20 cellular contexts compared by ENCODE assay signal in the genomic region with DNA sequence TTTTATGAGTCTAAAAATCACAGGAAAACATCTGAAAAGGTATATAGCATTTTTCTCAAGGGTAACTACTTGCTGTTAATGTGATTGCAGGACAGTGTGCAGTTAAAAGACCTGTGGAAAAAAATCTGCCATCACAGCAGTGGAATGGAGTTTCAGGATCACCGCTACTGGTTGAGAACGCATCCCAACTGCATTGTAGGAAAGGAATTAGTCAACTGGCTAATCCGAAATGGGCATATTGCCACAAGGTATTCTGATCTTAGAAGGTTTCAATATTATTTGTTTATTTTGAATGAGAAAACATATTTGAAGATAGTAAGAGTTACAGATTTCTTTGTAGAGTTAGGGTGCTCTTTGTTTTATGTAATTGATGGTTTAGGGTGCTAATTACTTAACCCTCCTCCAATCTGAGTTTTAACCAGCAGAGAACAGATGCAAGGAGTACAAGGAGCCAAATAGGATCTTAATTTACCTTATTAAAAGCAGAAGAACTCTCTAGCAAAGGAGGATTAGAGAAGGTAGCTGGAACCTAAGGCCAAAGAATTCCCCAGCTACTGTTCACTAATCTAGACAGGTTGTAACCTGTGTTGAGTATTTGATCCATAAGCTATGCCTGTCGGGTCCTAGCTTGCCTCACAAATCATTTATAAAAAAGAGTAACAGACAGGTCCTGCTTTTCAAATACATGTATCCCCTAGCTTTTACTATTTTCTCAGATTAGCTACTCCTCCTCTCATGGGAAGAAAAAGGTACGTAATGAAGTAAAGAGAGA.
"Had no signal": no experiment of that assay in that cellular context is flagged by ENCODE, and none has a peak within 500 bp of the region (broad histone marks: within the 10 kb centered on the region; RNA-seq: fewer than 3 reads in every experiment).

No MANE protein-coding gene starts in this region.

- DNase-seq: activated CD4-positive, alpha-beta T cell treated with anti-CD3 and anti-CD28 coated beads, Interleukin-2, amount 10 ng/mL, durations not matched to agents 7 days and 5 days; activated CD4-positive, CD25-positive, alpha-beta regulatory T cell treated with anti-CD3 and anti-CD28 coated beads, Interleukin-2, amount 50 U/mL, for 72 hours; activated CD8-positive, alpha-beta memory T cell treated with anti-CD3 and anti-CD28 coated beads, Interleukin-2, amount 10 ng/mL, durations not matched to agents 7 days and 5 days; activated CD8-positive, alpha-beta T cell treated with anti-CD3 and anti-CD28 coated beads for 36 hours; activated naive CD4-positive, alpha-beta T cell; adrenal gland; colonic mucosa; dorsolateral prefrontal cortex; foreskin melanocyte; lower lobe of right lung; naive thymus-derived CD4-positive, alpha-beta T cell; posterior cingulate gyrus; right lobe of liver; stimulated activated CD4-positive, alpha-beta T cell treated with anti-CD3 and anti-CD28 coated beads, Interleukin-2, amount 100 ng/mL, for 24 hours; stimulated activated naive CD4-positive, alpha-beta T cell; testis had no signal

- H3K27ac ChIP-seq: adrenal gland, colonic mucosa, dorsolateral prefrontal cortex, lower lobe of right lung, neural progenitor cell, right lobe of liver, testis, vagina, VCaP had no signal

- H3K9me3 ChIP-seq: adrenal gland, colonic mucosa, lower lobe of right lung, right lobe of liver, testis, vagina had no signal

- H3K4me2 ChIP-seq: neural progenitor cell had no signal

- H3K27me3 ChIP-seq: adrenal gland, colonic mucosa, dorsolateral prefrontal cortex, neural progenitor cell, right lobe of liver, testis, vagina had no signal

- H3K4me1 ChIP-seq: adrenal gland, colonic mucosa, lower lobe of right lung, neural progenitor cell, right lobe of liver, testis, vagina had no signal

- H3K4me3 ChIP-seq: adrenal gland, colonic mucosa, dorsolateral prefrontal cortex, lower lobe of right lung, neural progenitor cell, right lobe of liver, skin epidermis, testis, vagina had no signal

- H3K9ac ChIP-seq: neural progenitor cell had no signal

- H2AFZ ChIP-seq: neural progenitor cell had no signal
